ENCODE assay signal across 26 cellular contexts in genomic region chr10:101766753-101767599, GRCh38. TPM values are rescaled to one million over a fixed set of nuclear protein-coding genes. Genes with fewer than 3 reads are reported as not detected.
"Had no signal": no experiment of that assay in that cellular context is flagged by ENCODE, and none has a peak within 500 bp of the region (broad histone marks: within the 10 kb centered on the region; RNA-seq: fewer than 3 reads in every experiment).

No MANE protein-coding gene starts in this region.

- H3K4me1 ChIP-seq: colonic mucosa, esophagus squamous epithelium, gastrocnemius medialis, psoas muscle, right atrium auricular region, tibial nerve had no signal

- H3K27ac ChIP-seq: colonic mucosa, esophagus squamous epithelium, gastrocnemius medialis, ovary, psoas muscle, right atrium auricular region, tibial nerve had no signal

- DNase-seq: activated CD4-positive, alpha-beta T cell treated with anti-CD3 and anti-CD28 coated beads for 1 hour; activated CD4-positive, alpha-beta T cell treated with anti-CD3 and anti-CD28 coated beads, Interleukin-2, amount 50 U/mL, for 1 hour; activated CD8-positive, alpha-beta T cell treated with anti-CD3 and anti-CD28 coated beads, Interleukin-2, amount 10 ng/mL, durations not matched to agents 7 days and 5 days; activated naive CD4-positive, alpha-beta T cell treated with Interleukin-2 at 50 U/mL for 16 hours; activated naive CD8-positive, alpha-beta T cell treated with anti-CD3 and anti-CD28 coated beads for 36 hours; activated T-cell treated with anti-CD3 and anti-CD28 coated beads, Interleukin-2, amount 50 U/mL, for 24 hours; colonic mucosa; esophagus squamous epithelium; gastrocnemius medialis; hippocampal formation; mesenchymal stem cell; naive B cell; ovary; psoas muscle; stimulated activated CD4-positive, alpha-beta T cell treated with anti-CD3 and anti-CD28 coated beads, Interleukin-12 subunit alpha, Interleukin-12 subunit beta, amount 100 ng/mL, for 4 hours; stimulated activated CD4-positive, alpha-beta T cell treated with anti-CD3 and anti-CD28 coated beads, Interleukin-4, amount 100 ng/mL, for 4 hours; stimulated activated naive CD8-positive, alpha-beta T cell treated with anti-CD3 and anti-CD28 coated beads, Interleukin-15, amount 100 ng/mL, for 72 hours; T-helper 9 cell had no signal

- H3K27ac Mint-ChIP-seq: activated CD8-positive, alpha-beta T cell treated with anti-CD3 and anti-CD28 coated beads, Interleukin-2, amount 10 ng/mL, durations not matched to agents 7 days and 5 days; activated naive CD8-positive, alpha-beta T cell treated with anti-CD3 and anti-CD28 coated beads for 36 hours; activated T-cell treated with anti-CD3 and anti-CD28 coated beads, Interleukin-2, amount 50 U/mL, for 24 hours; activated T-helper 17 cell treated with anti-CD3 and anti-CD28 coated beads, Interleukin-2, amount 50 U/mL, for 72 hours; stimulated activated naive CD8-positive, alpha-beta T cell treated with anti-CD3 and anti-CD28 coated beads, Interleukin-15, amount 100 ng/mL, for 72 hours had no signal

- H3K27me3 ChIP-seq: ovary, right atrium auricular region had no signal

- H3K36me3 Mint-ChIP-seq: activated naive CD8-positive, alpha-beta T cell treated with anti-CD3 and anti-CD28 coated beads for 36 hours; naive B cell had no signal

- H3K9me3 Mint-ChIP-seq: activated naive CD8-positive, alpha-beta T cell treated with anti-CD3 and anti-CD28 coated beads for 36 hours; activated T-cell treated with anti-CD3 and anti-CD28 coated beads, Interleukin-2, amount 50 U/mL, for 24 hours; activated T-helper 17 cell treated with anti-CD3 and anti-CD28 coated beads, Interleukin-2, amount 50 U/mL, for 72 hours; central memory CD8-positive, alpha-beta T cell; naive B cell; neural crest cell; stimulated activated naive CD8-positive, alpha-beta T cell treated with anti-CD3 and anti-CD28 coated beads, Interleukin-15, amount 100 ng/mL, for 72 hours had no signal

- H3K4me3 Mint-ChIP-seq: activated CD8-positive, alpha-beta T cell treated with anti-CD3 and anti-CD28 coated beads, Interleukin-2, amount 10 ng/mL, durations not matched to agents 7 days and 5 days; activated naive CD8-positive, alpha-beta T cell treated with anti-CD3 and anti-CD28 coated beads for 36 hours; activated T-cell treated with anti-CD3 and anti-CD28 coated beads, Interleukin-2, amount 50 U/mL, for 24 hours; activated T-helper 17 cell treated with anti-CD3 and anti-CD28 coated beads, Interleukin-2, amount 50 U/mL, for 72 hours; central memory CD8-positive, alpha-beta T cell; naive B cell; neural crest cell; stimulated activated naive CD8-positive, alpha-beta T cell treated with anti-CD3 and anti-CD28 coated beads, Interleukin-15, amount 100 ng/mL, for 72 hours had no signal

- H3K36me3 ChIP-seq: colonic mucosa, esophagus squamous epithelium, gastrocnemius medialis, ovary, right atrium auricular region had no signal

- H3K4me1 Mint-ChIP-seq: activated naive CD8-positive, alpha-beta T cell treated with anti-CD3 and anti-CD28 coated beads for 36 hours; activated T-helper 17 cell treated with anti-CD3 and anti-CD28 coated beads, Interleukin-2, amount 50 U/mL, for 72 hours; central memory CD8-positive, alpha-beta T cell; naive B cell; neural crest cell; stimulated activated naive CD8-positive, alpha-beta T cell treated with anti-CD3 and anti-CD28 coated beads, Interleukin-15, amount 100 ng/mL, for 72 hours had no signal

- ATAC-seq: activated CD8-positive, alpha-beta T cell treated with anti-CD3 and anti-CD28 coated beads, Interleukin-2, amount 10 ng/mL, durations not matched to agents 7 days and 5 days; activated T-helper 17 cell treated with anti-CD3 and anti-CD28 coated beads, Interleukin-2, amount 50 U/mL, for 72 hours; gastrocnemius medialis; psoas muscle; stimulated activated naive CD8-positive, alpha-beta T cell treated with anti-CD3 and anti-CD28 coated beads, Interleukin-15, amount 100 ng/mL, for 72 hours had no signal

- H3K9me3 ChIP-seq: colonic mucosa, esophagus squamous epithelium, gastrocnemius medialis, ovary, psoas muscle, right atrium auricular region, tibial nerve had no signal

- H3K4me3 ChIP-seq: colonic mucosa, esophagus squamous epithelium, gastrocnemius medialis, ovary, psoas muscle, right atrium auricular region, tibial nerve had no signal

RNA-seq across cellular contexts. Expression of gene FGF8, which starts 8.9 kb away (rescaled TPM):
- total RNA-seq: activated CD8-positive, alpha-beta T cell treated with anti-CD3 and anti-CD28 coated beads, Interleukin-2, amount 10 ng/mL, durations not matched to agents 7 days and 5 days; activated naive CD8-positive, alpha-beta T cell treated with anti-CD3 and anti-CD28 coated beads for 36 hours; activated T-helper 17 cell treated with anti-CD3 and anti-CD28 coated beads, Interleukin-2, amount 50 U/mL, for 72 hours; colonic mucosa; esophagus squamous epithelium; gastrocnemius medialis; lower leg skin; mucosa of gallbladder; ovary; psoas muscle; right atrium auricular region; T-helper 1 cell treated with Interleukin-12 subunit alpha and Interleukin-12 subunit beta and Interleukin-4 antibody, amounts not matched to agents 30 ng/mL and 1 ng/mL, for 36 hours; tibial nerve had no signal
- polyA plus RNA-seq: ovary, psoas muscle had no signal
